Comparison of ENCODE assay signal across 15 cellular contexts in the genomic region with DNA sequence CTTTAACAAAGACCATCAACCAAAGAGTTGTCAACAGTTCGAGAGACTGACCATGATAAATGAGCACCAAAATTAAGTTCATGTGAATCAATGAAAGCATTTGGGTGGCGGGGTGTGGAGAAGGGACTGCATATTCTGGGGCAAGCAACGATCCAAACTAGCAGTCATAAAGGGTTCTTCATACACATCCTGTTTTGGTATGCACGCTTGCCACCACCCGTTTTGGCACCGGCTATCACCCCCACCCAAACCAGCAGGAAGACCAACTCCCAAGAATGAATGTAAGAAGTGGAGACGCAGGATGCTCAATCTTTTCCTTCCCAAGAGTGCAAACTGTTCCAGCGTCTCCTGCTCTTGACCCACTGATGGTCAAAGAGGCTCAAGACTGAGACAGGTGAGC.
DNase-seq lines count a peak whose midpoint lies in the region; ATAC-seq and TF ChIP-seq lines count a peak whose summit lies in the region.
"Had no signal": no experiment of that assay in that cellular context is flagged by ENCODE, and none has a peak within 500 bp of the region (broad histone marks: within the 10 kb centered on the region; RNA-seq: fewer than 3 reads in every experiment).

No MANE protein-coding gene starts in this region.

- H3K9me2 ChIP-seq in OCI-LY1 (ENCODE audit: low read depth, low read length): no peaks in the 10 kb centered on the region

- H3K79me2 ChIP-seq in OCI-LY1 (ENCODE audit: insufficient read depth, low read length): peaks cover 85% of the 10 kb centered on the region

- no peaks in the 10 kb centered on the region for H3K27me3 ChIP-seq in OCI-LY1 (ENCODE audit: insufficient read depth, low read length)
- H3K27me3 ChIP-seq: cardiac muscle cell had no signal

- H3K4me3 ChIP-seq in OCI-LY1 (ENCODE audit: low read depth, low read length, poor library complexity, severe bottlenecking): peak overlapping the region; percentile 12
- H3K4me3 ChIP-seq: cardiac muscle cell, HAP-1, SK-N-MC had no signal

- peaks cover 12% of the 10 kb centered on the region for H3K36me3 ChIP-seq in OCI-LY1 (ENCODE audit: insufficient read depth, low read length)
- H3K36me3 ChIP-seq: cardiac muscle cell, HAP-1 had no signal

- H3K27ac ChIP-seq in OCI-LY1 (ENCODE audit: low read depth, low read length, poor library complexity, severe bottlenecking): peak overlapping the region; percentile 42
- H3K27ac ChIP-seq: cardiac muscle cell, SK-N-MC had no signal

- no peak for TF ChIP-seq CTCF in OCI-LY1 (IDR thresholded peaks at IDR 0.05; ENCODE audit: low read length)
- TF ChIP-seq CTCF in natural killer cell (IDR thresholded peaks at IDR 0.05): no peak

- no peaks in the 10 kb centered on the region for H3F3A ChIP-seq in OCI-LY1 (ENCODE audit: insufficient read depth, low read length)

- no peaks in the 10 kb centered on the region for H3K27me3 Mint-ChIP-seq in activated CD4-positive, alpha-beta T cell treated with anti-CD3 and anti-CD28 coated beads, Interleukin-2, amount 10 ng/mL, durations not matched to agents 24 days and 14 days
- no peaks in the 10 kb centered on the region for H3K27me3 Mint-ChIP-seq in activated naive CD8-positive, alpha-beta T cell
- H3K27me3 Mint-ChIP-seq in natural killer cell (ENCODE audit: low read depth in 2 of 2): no peaks in the 10 kb centered on the region

- no peak overlapping the region; the same call in 1 of the 2 replicates for H3K9ac ChIP-seq in OCI-LY1 (ENCODE audit: low read length)

- peak overlapping the region; percentile 57 for H3K4me2 ChIP-seq in OCI-LY1 (ENCODE audit: low read length)

- H3K4me1 Mint-ChIP-seq in activated CD4-positive, alpha-beta T cell treated with anti-CD3 and anti-CD28 coated beads, Interleukin-2, amount 10 ng/mL, durations not matched to agents 24 days and 14 days: peaks cover 31% of the 10 kb centered on the region
- peaks cover 81% of the 10 kb centered on the region for H3K4me1 Mint-ChIP-seq in activated naive CD8-positive, alpha-beta T cell (ENCODE audit: low read depth)
- peaks cover 57 to 70% of the 10 kb centered on the region in 2 donors for H3K4me1 Mint-ChIP-seq in natural killer cell

- peaks cover 41% of the 10 kb centered on the region for H3K36me3 Mint-ChIP-seq in activated CD4-positive, alpha-beta T cell treated with anti-CD3 and anti-CD28 coated beads, Interleukin-2, amount 10 ng/mL, durations not matched to agents 24 days and 14 days (ENCODE audit: low read depth)
- H3K36me3 Mint-ChIP-seq in activated naive CD8-positive, alpha-beta T cell: peaks cover 12% of the 10 kb centered on the region
- no peaks in the 10 kb centered on the region for H3K36me3 Mint-ChIP-seq in natural killer cell

- DNase-seq in activated CD4-positive, alpha-beta T cell treated with anti-CD3 and anti-CD28 coated beads, Interleukin-2, amount 10 ng/mL, durations not matched to agents 24 days and 14 days: peak; percentile 65
- DNase-seq in activated CD4-positive, alpha-beta T cell treated with anti-CD3 and anti-CD28 coated beads for 48 hours: no peak
- DNase-seq in natural killer cell: no peak
- DNase-seq in AML-193 (lab: John Stamatoyannopoulos, UW): no peak
- no peak for DNase-seq in COR-L47 (lab: John Stamatoyannopoulos, UW)
- DNase-seq: left colon; NCI-H1092 treated with DMSO at 0.1 percent for 48 hours; NCI-H345; stimulated activated naive CD4-positive, alpha-beta T cell treated with Interleukin-2 at 50 U/mL for 16 hours had no signal

- H3K4me1 ChIP-seq in OCI-LY1 (ENCODE audit: insufficient read depth, low read length, severe bottlenecking): peaks cover 61% of the 10 kb centered on the region

- intact Hi-C loops in activated CD4-positive, alpha-beta T cell treated with anti-CD3 and anti-CD28 coated beads, Interleukin-2, amount 10 ng/mL, durations not matched to agents 24 days and 14 days (cut with micrococcal nuclease): no loop called here
- intact Hi-C loops in natural killer cell (cut with micrococcal nuclease): no loop called here

- no peak overlapping the region for H2AFZ ChIP-seq in OCI-LY1 (ENCODE audit: low read length)

- H3K27ac Mint-ChIP-seq in activated CD4-positive, alpha-beta T cell treated with anti-CD3 and anti-CD28 coated beads, Interleukin-2, amount 10 ng/mL, durations not matched to agents 24 days and 14 days: peak overlapping the region; percentile 69
- H3K27ac Mint-ChIP-seq in activated naive CD8-positive, alpha-beta T cell: peak overlapping the region; percentile 86
- H3K27ac Mint-ChIP-seq in natural killer cell: peak overlapping the region; percentile 81 to 88

- H4K20me1 ChIP-seq in OCI-LY1 (ENCODE audit: insufficient read depth, low read length): no peaks in the 10 kb centered on the region

- no peaks in the 10 kb centered on the region for H3K9me3 Mint-ChIP-seq in activated CD4-positive, alpha-beta T cell treated with anti-CD3 and anti-CD28 coated beads, Interleukin-2, amount 10 ng/mL, durations not matched to agents 24 days and 14 days
- no peaks in the 10 kb centered on the region for H3K9me3 Mint-ChIP-seq in activated naive CD8-positive, alpha-beta T cell (ENCODE audit: low read depth)
- no peaks in the 10 kb centered on the region for H3K9me3 Mint-ChIP-seq in natural killer cell

- peak; percentile 42 to 71 (median 53) for ATAC-seq in natural killer cell
- no peak for ATAC-seq in HG03135 (IDR thresholded peaks at IDR 0.05; ENCODE audit: unreplicated experiment)
- ATAC-seq: left colon had no signal

- H3K9me3 ChIP-seq in OCI-LY1 (ENCODE audit: low read length): no peaks in the 10 kb centered on the region
- H3K9me3 ChIP-seq: HAP-1 had no signal

- peak overlapping the region; percentile 67 for H3K4me3 Mint-ChIP-seq in activated CD4-positive, alpha-beta T cell treated with anti-CD3 and anti-CD28 coated beads, Interleukin-2, amount 10 ng/mL, durations not matched to agents 24 days and 14 days
- peak overlapping the region; percentile 69 for H3K4me3 Mint-ChIP-seq in activated naive CD8-positive, alpha-beta T cell
- H3K4me3 Mint-ChIP-seq in natural killer cell: peak overlapping the region; percentile 80
